In the genomic region with DNA sequence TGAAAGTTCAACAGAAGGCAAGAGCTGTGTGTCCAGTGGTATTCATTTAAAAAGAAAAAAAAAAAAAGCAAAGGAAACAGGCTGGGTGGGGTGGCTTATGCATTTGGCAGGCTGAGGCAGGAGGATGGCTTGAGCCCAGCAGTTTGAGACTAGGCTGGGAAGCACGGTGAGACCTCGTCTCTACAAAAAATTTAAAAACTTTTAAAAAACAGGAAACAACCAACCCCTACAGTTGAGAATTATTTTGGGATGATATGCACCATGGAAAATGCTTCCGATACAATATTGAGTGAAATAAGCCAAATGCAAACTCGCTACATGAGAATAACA, we compare ENCODE assay signal across 2 cellular contexts.
TF ChIP-seq lines count a peak whose summit lies in the region.

No MANE protein-coding gene starts in this region.

TF ChIP-seq in liver, 16 proteins besides CTCF, POLR2A, EP300 and RAD21:
- TF ChIP-seq TAF1 (conservative IDR thresholded peaks at IDR 0.05) = no peak
- TF ChIP-seq SP1 (IDR thresholded peaks at IDR 0.05) = peak; percentile 1
- TF ChIP-seq FOXA1 (IDR thresholded peaks at IDR 0.05) = no peak
TF ChIP-seq in liver: peak in this region for 1.

TF ChIP-seq in HepG2, 621 proteins besides CTCF, POLR2A, EP300 and RAD21:
- TF ChIP-seq RFXANK (CRISPR knock-in tag; IDR thresholded peaks at IDR 0.05) (no peak), BHLHE40 (IDR thresholded peaks at IDR 0.05; ENCODE audit: low read length) (no peak), HNRNPL (IDR thresholded peaks at IDR 0.05; ENCODE audit: low read depth, low read length) (no peak), KLF11 (CRISPR knock-in tag; IDR thresholded peaks at IDR 0.05) (no peak), REXO4 (CRISPR knock-in tag; IDR thresholded peaks at IDR 0.05; ENCODE audit: borderline replicate concordance) (no peak), SP4 (CRISPR knock-in tag; IDR thresholded peaks at IDR 0.05) (no peak), ZNF577 (CRISPR knock-in tag; IDR thresholded peaks at IDR 0.05; ENCODE audit: borderline replicate concordance, low read depth) (no peak), CEBPG (CRISPR knock-in tag; IDR thresholded peaks at IDR 0.05) (no peak), PHF8 (CRISPR knock-in tag; IDR thresholded peaks at IDR 0.05) (no peak), MEF2D (CRISPR knock-in tag; IDR thresholded peaks at IDR 0.05) (no peak), ATF7-NPFF (CRISPR knock-in tag; IDR thresholded peaks at IDR 0.05; ENCODE audit: low read depth) (no peak), TSC22D2 (CRISPR knock-in tag; IDR thresholded peaks at IDR 0.05; ENCODE audit: borderline replicate concordance) (no peak)
- TF ChIP-seq, protein P1, sequence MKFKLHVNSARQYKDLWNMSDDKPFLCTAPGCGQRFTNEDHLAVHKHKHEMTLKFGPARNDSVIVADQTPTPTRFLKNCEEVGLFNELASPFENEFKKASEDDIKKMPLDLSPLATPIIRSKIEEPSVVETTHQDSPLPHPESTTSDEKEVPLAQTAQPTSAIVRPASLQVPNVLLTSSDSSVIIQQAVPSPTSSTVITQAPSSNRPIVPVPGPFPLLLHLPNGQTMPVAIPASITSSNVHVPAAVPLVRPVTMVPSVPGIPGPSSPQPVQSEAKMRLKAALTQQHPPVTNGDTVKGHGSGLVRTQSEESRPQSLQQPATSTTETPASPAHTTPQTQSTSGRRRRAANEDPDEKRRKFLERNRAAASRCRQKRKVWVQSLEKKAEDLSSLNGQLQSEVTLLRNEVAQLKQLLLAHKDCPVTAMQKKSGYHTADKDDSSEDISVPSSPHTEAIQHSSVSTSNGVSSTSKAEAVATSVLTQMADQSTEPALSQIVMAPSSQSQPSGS (CRISPR knock-in tag; IDR thresholded peaks at IDR 0.05) = no peak
- TF ChIP-seq, protein P2, sequence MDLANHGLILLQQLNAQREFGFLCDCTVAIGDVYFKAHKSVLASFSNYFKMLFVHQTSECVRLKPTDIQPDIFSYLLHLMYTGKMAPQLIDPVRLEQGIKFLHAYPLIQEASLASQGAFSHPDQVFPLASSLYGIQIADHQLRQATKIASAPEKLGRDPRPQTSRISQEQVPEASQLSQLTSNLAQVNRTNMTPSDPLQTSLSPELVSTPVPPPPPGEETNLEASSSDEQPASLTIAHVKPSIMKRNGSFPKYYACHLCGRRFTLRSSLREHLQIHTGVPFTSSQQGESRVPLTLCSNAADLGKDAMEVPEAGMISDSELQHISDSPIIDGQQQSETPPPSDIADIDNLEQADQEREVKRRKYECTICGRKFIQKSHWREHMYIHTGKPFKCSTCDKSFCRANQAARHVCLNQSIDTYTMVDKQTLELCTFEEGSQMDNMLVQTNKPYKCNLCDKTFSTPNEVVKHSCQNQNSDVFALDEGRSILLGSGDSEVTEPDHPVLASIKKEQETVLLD (CRISPR knock-in tag; IDR thresholded peaks at IDR 0.05; ENCODE audit: low read depth) = no peak
- TF ChIP-seq, protein P3, sequence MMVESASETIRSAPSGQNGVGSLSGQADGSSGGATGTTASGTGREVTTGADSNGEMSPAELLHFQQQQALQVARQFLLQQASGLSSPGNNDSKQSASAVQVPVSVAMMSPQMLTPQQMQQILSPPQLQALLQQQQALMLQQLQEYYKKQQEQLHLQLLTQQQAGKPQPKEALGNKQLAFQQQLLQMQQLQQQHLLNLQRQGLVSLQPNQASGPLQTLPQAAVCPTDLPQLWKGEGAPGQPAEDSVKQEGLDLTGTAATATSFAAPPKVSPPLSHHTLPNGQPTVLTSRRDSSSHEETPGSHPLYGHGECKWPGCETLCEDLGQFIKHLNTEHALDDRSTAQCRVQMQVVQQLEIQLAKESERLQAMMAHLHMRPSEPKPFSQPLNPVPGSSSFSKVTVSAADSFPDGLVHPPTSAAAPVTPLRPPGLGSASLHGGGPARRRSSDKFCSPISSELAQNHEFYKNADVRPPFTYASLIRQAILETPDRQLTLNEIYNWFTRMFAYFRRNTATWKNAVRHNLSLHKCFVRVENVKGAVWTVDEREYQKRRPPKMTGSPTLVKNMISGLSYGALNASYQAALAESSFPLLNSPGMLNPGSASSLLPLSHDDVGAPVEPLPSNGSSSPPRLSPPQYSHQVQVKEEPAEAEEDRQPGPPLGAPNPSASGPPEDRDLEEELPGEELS (CRISPR knock-in tag; IDR thresholded peaks at IDR 0.05) = no peak
- TF ChIP-seq, protein P4, sequence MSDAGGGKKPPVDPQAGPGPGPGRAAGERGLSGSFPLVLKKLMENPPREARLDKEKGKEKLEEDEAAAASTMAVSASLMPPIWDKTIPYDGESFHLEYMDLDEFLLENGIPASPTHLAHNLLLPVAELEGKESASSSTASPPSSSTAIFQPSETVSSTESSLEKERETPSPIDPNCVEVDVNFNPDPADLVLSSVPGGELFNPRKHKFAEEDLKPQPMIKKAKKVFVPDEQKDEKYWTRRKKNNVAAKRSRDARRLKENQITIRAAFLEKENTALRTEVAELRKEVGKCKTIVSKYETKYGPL (CRISPR knock-in tag; IDR thresholded peaks at IDR 0.05) = no peak
- TF ChIP-seq, protein P5, sequence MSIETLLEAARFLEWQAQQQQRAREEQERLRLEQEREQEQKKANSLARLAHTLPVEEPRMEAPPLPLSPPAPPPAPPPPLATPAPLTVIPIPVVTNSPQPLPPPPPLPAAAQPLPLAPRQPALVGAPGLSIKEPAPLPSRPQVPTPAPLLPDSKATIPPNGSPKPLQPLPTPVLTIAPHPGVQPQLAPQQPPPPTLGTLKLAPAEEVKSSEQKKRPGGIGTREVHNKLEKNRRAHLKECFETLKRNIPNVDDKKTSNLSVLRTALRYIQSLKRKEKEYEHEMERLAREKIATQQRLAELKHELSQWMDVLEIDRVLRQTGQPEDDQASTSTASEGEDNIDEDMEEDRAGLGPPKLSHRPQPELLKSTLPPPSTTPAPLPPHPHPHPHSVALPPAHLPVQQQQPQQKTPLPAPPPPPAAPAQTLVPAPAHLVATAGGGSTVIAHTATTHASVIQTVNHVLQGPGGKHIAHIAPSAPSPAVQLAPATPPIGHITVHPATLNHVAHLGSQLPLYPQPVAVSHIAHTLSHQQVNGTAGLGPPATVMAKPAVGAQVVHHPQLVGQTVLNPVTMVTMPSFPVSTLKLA (IDR thresholded peaks at IDR 0.05) = no peak
- TF ChIP-seq, protein P6, sequence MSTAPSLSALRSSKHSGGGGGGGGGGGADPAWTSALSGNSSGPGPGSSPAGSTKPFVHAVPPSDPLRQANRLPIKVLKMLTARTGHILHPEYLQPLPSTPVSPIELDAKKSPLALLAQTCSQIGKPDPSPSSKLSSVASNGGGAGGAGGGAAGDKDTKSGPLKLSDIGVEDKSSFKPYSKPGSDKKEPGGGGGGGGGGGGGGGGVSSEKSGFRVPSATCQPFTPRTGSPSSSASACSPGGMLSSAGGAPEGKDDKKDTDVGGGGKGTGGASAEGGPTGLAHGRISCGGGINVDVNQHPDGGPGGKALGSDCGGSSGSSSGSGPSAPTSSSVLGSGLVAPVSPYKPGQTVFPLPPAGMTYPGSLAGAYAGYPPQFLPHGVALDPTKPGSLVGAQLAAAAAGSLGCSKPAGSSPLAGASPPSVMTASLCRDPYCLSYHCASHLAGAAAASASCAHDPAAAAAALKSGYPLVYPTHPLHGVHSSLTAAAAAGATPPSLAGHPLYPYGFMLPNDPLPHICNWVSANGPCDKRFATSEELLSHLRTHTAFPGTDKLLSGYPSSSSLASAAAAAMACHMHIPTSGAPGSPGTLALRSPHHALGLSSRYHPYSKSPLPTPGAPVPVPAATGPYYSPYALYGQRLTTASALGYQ (CRISPR knock-in tag; IDR thresholded peaks at IDR 0.05) = no peak
TF ChIP-seq in HepG2: peak in this region for 0.
